12 cellular contexts compared by ENCODE assay signal in genomic region chr10:110487411-110488123, GRCh38. TPM values are rescaled to one million over a fixed set of nuclear protein-coding genes. Genes with fewer than 3 reads are reported as not detected.
DNase-seq lines count a peak whose midpoint lies in the region; ATAC-seq and TF ChIP-seq lines count a peak whose summit lies in the region.
"Had no signal": no experiment of that assay in that cellular context is flagged by ENCODE, and none has a peak within 500 bp of the region (broad histone marks: within the 10 kb centered on the region; RNA-seq: fewer than 3 reads in every experiment).

No MANE protein-coding gene starts in this region.

- no peak overlapping the region for H3K14ac ChIP-seq in trophoblast cell (ENCODE audit: low read length)

- H3K4me1 ChIP-seq in trophoblast cell (ENCODE audit: control insufficient read depth in 1 of 2, insufficient read depth in 2 of 2, low read length in 2 of 2), result peaks cover 12 to 15% of the 10 kb centered on the region in 2 experiments
- H3K4me1 ChIP-seq: transverse colon had no signal

- H3K36me3 ChIP-seq in trophoblast cell (ENCODE audit: control insufficient read depth in 1 of 2, insufficient read depth in 2 of 2, low read length in 2 of 2), result no peaks in the 10 kb centered on the region
- H3K36me3 ChIP-seq: transverse colon had no signal

- no peaks in the 10 kb centered on the region for H3K27me3 ChIP-seq in trophoblast cell (ENCODE audit: insufficient read depth, low read length)

- no peak overlapping the region for H3K18ac ChIP-seq in trophoblast cell (ENCODE audit: low read length)

- ATAC-seq in GM18858 (IDR thresholded peaks at IDR 0.05; ENCODE audit: unreplicated experiment), result no peak
- no peak for ATAC-seq in GM18511 (IDR thresholded peaks at IDR 0.05; ENCODE audit: unreplicated experiment)
- ATAC-seq: natural killer cell had no signal

- TF ChIP-seq CTCF in epithelial cell of esophagus (IDR thresholded peaks at IDR 0.05; ENCODE audit: insufficient read depth, low read depth, low read length, missing control alignments), result no peak

- H2BK120ac ChIP-seq in trophoblast cell (ENCODE audit: insufficient read depth, low read length, poor library complexity), result peak overlapping the region; percentile 49

- H4K8ac ChIP-seq in trophoblast cell (ENCODE audit: low read depth, low read length), result peak overlapping the region; percentile 43

- H3K4me2 ChIP-seq in trophoblast cell (ENCODE audit: low read length), result peak overlapping the region; percentile 7

- in situ Hi-C loops in KBM-7 (cut with MboI; ENCODE audit: low pct_unique_long_range_greater_than_20kb, low sequenced_read_pairs), result no loop called here

- H3K23ac ChIP-seq in trophoblast cell (ENCODE audit: low read length), result no peak overlapping the region

- H3K4ac ChIP-seq in trophoblast cell (ENCODE audit: low read depth, low read length), result no peak overlapping the region

- no peak overlapping the region for H2AK5ac ChIP-seq in trophoblast cell (ENCODE audit: low read length)

- WGBS in trophoblast cell (ENCODE audit: extremely low coverage, insufficient coverage, insufficient read length), result no CpG with 5 or more reads among the region's 6 CpGs

- H3K4me3 ChIP-seq in epithelial cell of esophagus (ENCODE audit: low read length) (no peak overlapping the region), trophoblast cell (ENCODE audit: low read depth, low read length) (no peak overlapping the region)
- H3K4me3 ChIP-seq: transverse colon had no signal

- H3K9ac ChIP-seq in trophoblast cell (ENCODE audit: low read length), result no peak overlapping the region

- H2BK5ac ChIP-seq in trophoblast cell (ENCODE audit: low read depth, low read length, poor library complexity), result no peak overlapping the region

- H2BK12ac ChIP-seq in trophoblast cell (ENCODE audit: low read length), result no peak overlapping the region

- peak overlapping the region; percentile 22 for H4K91ac ChIP-seq in trophoblast cell (ENCODE audit: low read depth, low read length)

- H3K79me2 ChIP-seq in trophoblast cell (ENCODE audit: control insufficient read depth, insufficient read depth, low read length, poor library complexity), result no peaks in the 10 kb centered on the region

- H3K79me1 ChIP-seq in trophoblast cell (ENCODE audit: low read length), result no peaks in the 10 kb centered on the region

- peak overlapping the region; percentile 23 for H2AFZ ChIP-seq in trophoblast cell (ENCODE audit: insufficient read depth, low read length, poor library complexity)

- DNase-seq in NCI-H82 (lab: John Stamatoyannopoulos, UW), result peak; percentile 35
- no peak for DNase-seq in NCI-H82 treated with DMSO at 0.1 percent for 48 hours (lab: John Stamatoyannopoulos, UW; ENCODE audit: unreplicated experiment)
- peak; percentile 78 for DNase-seq in NCI-H226
- DNase-seq in epithelial cell of esophagus (ENCODE audit: low read depth), result peak; percentile 54
- DNase-seq in trophoblast cell, result peak; percentile 77 to 89
- no peak for DNase-seq in KBM-7
- DNase-seq: 8988T; activated CD4-positive, alpha-beta T cell treated with anti-CD3 and anti-CD28 coated beads for 1 hour; natural killer cell; transverse colon had no signal

- no peak overlapping the region for H4K12ac ChIP-seq in trophoblast cell (ENCODE audit: low read depth, low read length)

- no peaks in the 10 kb centered on the region for H3K9me3 ChIP-seq in trophoblast cell (ENCODE audit: insufficient read depth, low read depth, low read length)
- H3K9me3 ChIP-seq: transverse colon had no signal

- H3K27ac ChIP-seq in trophoblast cell (ENCODE audit: low read depth, low read length), result peak overlapping the region; percentile 29

RNA-seq across cellular contexts. Expression of gene DUSP5, which starts 10.1 kb away (rescaled TPM):
- 157 and 165 TPM in 2 replicates for polyA plus RNA-seq in trophoblast cell (2013)

Comparison
In these comparisons a context has a peak if more than half of its experiments do, and no peak if none do; other contexts are left out.
1. DNase-seq: peak in NCI-H82 (single experiment), NCI-H226 (single experiment), epithelial cell of esophagus (single experiment) and trophoblast cell (2 of 2); none in NCI-H82 treated with DMSO at 0.1 percent for 48 hours (single experiment) and KBM-7 (single experiment).